In genomic region chr11:134663506-134664313, GRCh38 we compare ENCODE assay signal across 24 cellular contexts.
DNase-seq lines count a peak whose midpoint lies in the region; ATAC-seq, FAIRE-seq and TF ChIP-seq lines count a peak whose summit lies in the region.
"Had no signal": no experiment of that assay in that cellular context is flagged by ENCODE, and none has a peak within 500 bp of the region (broad histone marks: within the 10 kb centered on the region; RNA-seq: fewer than 3 reads in every experiment).

No MANE protein-coding gene starts in this region.

- no peak for TF ChIP-seq CTCF in right atrium auricular region (IDR thresholded peaks at IDR 0.05)
- no peak for TF ChIP-seq CTCF in K562 (IDR thresholded peaks at IDR 0.05 in 2 of 3, conservative IDR thresholded peaks at IDR 0.05 in 1 of 3; ENCODE audit: insufficient read depth in 2 of 3, low read depth in 1 of 3, low read length in 3 of 3)
- no peak for TF ChIP-seq CTCF in mammary epithelial cell (conservative IDR thresholded peaks at IDR 0.05 in 1 of 2, IDR thresholded peaks at IDR 0.05 in 1 of 2; ENCODE audit: extremely low read depth in 1 of 2, insufficient read depth in 1 of 2, low read depth in 1 of 2, low read length in 2 of 2)

- POLR2A ChIA-PET in K562 (lab: Yijun Ruan, JAX) = no interaction called here

- whole genome bisulfite sequencing in K562 (ENCODE audit: insufficient coverage, low coverage, missing lambda C conversion rate) = 3% methylated on average over 11 of the region's 11 CpGs
- 63% methylated on average over 11 of the region's 11 CpGs for WGBS in mammary epithelial cell (ENCODE audit: low coverage, missing lambda C conversion rate)

- no peak overlapping the region for H3K9ac ChIP-seq in K562 (ENCODE audit: insufficient read depth in 1 of 2, low read depth in 2 of 2, low read length in 2 of 2)
- H3K9ac ChIP-seq in mammary epithelial cell (ENCODE audit: insufficient read depth, low read length) = no peak overlapping the region

- H2AFZ ChIP-seq in K562 (ENCODE audit: low read depth, low read length) (no peak overlapping the region), mammary epithelial cell (ENCODE audit: low read depth, low read length) (no peak overlapping the region)

- H3K4me3 ChIP-seq in right atrium auricular region (no peak overlapping the region), K562 (no peak overlapping the region), mammary epithelial cell (replicated peaks in 1 of 3; ENCODE audit: insufficient read depth in 1 of 3, low read depth in 2 of 3, low read length in 3 of 3) (no peak overlapping the region), HAP-1 (no peak overlapping the region)
- H3K4me3 ChIP-seq: A549, GM12878, Peyer's patch, SJCRH30 had no signal

- TF ChIP-seq POLR2A in K562 (conservative IDR thresholded peaks at IDR 0.05) = no peak

- peak; percentile 40 for DNase-seq in right atrium auricular region (ENCODE audit: low spot score)
- no peak for DNase-seq in left ventricle myocardium superior
- no peak for DNase-seq in K562 (ENCODE audit: extremely low read depth in 1 of 4, low spot score in 3 of 4)
- DNase-seq in mesenteric fat pad (ENCODE audit: low spot score) = peak; percentile 84
- peak; percentile 26 for DNase-seq in ureter (ENCODE audit: low spot score)
- DNase-seq in mammary epithelial cell = no peak
- no peak for DNase-seq in effector CD8-positive, alpha-beta T cell (lab: John Stamatoyannopoulos, UW)
- DNase-seq in HAP-1 (ENCODE audit: low spot score in 2 of 2) = no peak
- DNase-seq: BE2C; CD4-positive, alpha-beta T cell; COR-L47; DMS 273 treated with DMSO at 0.1 percent for 48 hours; DMS79 treated with DMSO at 0.1 percent for 48 hours; H9; Karpas-422; NCI-H1694 treated with DMSO at 0.1 percent for 48 hours; NCI-H2081 treated with DMSO at 0.1 percent for 48 hours; NCI-H2171 treated with DMSO at 0.1 percent for 48 hours; NCI-H524 treated with DMSO at 0.1 percent for 48 hours; NCI-H82; Peyer's patch; SJCRH30 had no signal

- H3K36me3 ChIP-seq in right atrium auricular region (no peaks in the 10 kb centered on the region), K562 (ENCODE audit: control insufficient read depth, insufficient read depth, low read length) (no peaks in the 10 kb centered on the region), mammary epithelial cell (ENCODE audit: insufficient read depth, low read length) (no peaks in the 10 kb centered on the region), HAP-1 (replicated peaks) (no peaks in the 10 kb centered on the region)
- H3K36me3 ChIP-seq: BE2C, Peyer's patch, SJCRH30 had no signal

- in situ Hi-C loops in K562 (cut with MboI) = no loop called here
- in situ Hi-C loops in mammary epithelial cell (cut with MboI; ENCODE audit: low sequenced_read_pairs in 2 of 2) = no loop called here
- in situ Hi-C loops in HAP-1 (cut with MboI; ENCODE audit: low sequenced_read_pairs) = no loop called here

- BruUV-seq in K562 (replicated peaks; lab: Mats Ljungman, UMichigan) = no TSS peak
- BruUV-seq in mammary epithelial cell (replicated peaks; lab: Mats Ljungman, UMichigan) = no TSS peak

- H3K27ac ChIP-seq in right atrium auricular region (no peak overlapping the region), K562 (ENCODE audit: extremely low read depth, low read depth, low read length) (no peak overlapping the region), mammary epithelial cell (ENCODE audit: insufficient read depth, low read depth, low read length) (no peak overlapping the region)
- H3K27ac ChIP-seq: A549, Peyer's patch, SJCRH30 had no signal

- H3K4me1 ChIP-seq in right atrium auricular region (no peaks in the 10 kb centered on the region), K562 (replicated peaks in 1 of 2; ENCODE audit: control insufficient read depth in 2 of 2, insufficient read depth in 2 of 2, low read length in 2 of 2) (no peaks in the 10 kb centered on the region), mammary epithelial cell (ENCODE audit: insufficient read depth, low read length) (no peaks in the 10 kb centered on the region), HAP-1 (no peaks in the 10 kb centered on the region)
- H3K4me1 ChIP-seq: A549, BE2C, Peyer's patch, SJCRH30 had no signal

- H3K79me2 ChIP-seq in K562 (ENCODE audit: control insufficient read depth, insufficient read depth, low read length) = no peaks in the 10 kb centered on the region
- no peaks in the 10 kb centered on the region for H3K79me2 ChIP-seq in mammary epithelial cell (ENCODE audit: insufficient read depth, low read length)

- H3K27me3 ChIP-seq in right atrium auricular region (no peaks in the 10 kb centered on the region), K562 (ENCODE audit: control insufficient read depth in 2 of 2, insufficient read depth in 2 of 2, low read length in 2 of 2) (peaks cover 2 to 35% of the 10 kb centered on the region in 2 experiments; a peak in 3 of 5 replicates), mammary epithelial cell (ENCODE audit: insufficient read depth, low read length) (no peaks in the 10 kb centered on the region), HAP-1 (ENCODE audit: low read depth) (no peaks in the 10 kb centered on the region)
- H3K27me3 ChIP-seq: BE2C, Peyer's patch, SJCRH30 had no signal

- H3K4me2 ChIP-seq in K562 (ENCODE audit: insufficient read depth, low read length) (no peak overlapping the region), mammary epithelial cell (ENCODE audit: insufficient read depth, low read depth, low read length) (no peak overlapping the region)
- H3K4me2 ChIP-seq: A549 had no signal

- CTCF ChIA-PET in K562 (lab: Yijun Ruan, JAX; ENCODE audit: low intra/inter-chr PET ratio) = no interaction called here
- CTCF ChIA-PET in mammary epithelial cell (lab: Charles Lee; ENCODE audit: low non-redundant PET) = no interaction called here

- peaks cover 0 to 4% of the 10 kb centered on the region in 2 donors for H3K9me3 ChIP-seq in right atrium auricular region
- no peaks in the 10 kb centered on the region for H3K9me3 ChIP-seq in K562 (replicated peaks; ENCODE audit: control insufficient read depth, insufficient read depth, low read depth, low read length)
- H3K9me3 ChIP-seq in mammary epithelial cell (replicated peaks; ENCODE audit: insufficient read depth, low read length) = peaks cover 43% of the 10 kb centered on the region
- H3K9me3 ChIP-seq in HAP-1 = no peaks in the 10 kb centered on the region
- H3K9me3 ChIP-seq: A549, BE2C, Peyer's patch, SJCRH30 had no signal

- H4K20me1 ChIP-seq in K562 (replicated peaks; ENCODE audit: control insufficient read depth, insufficient read depth, low read length) (0 out of 2 replicates have a peak, but pooled peaks cover 4% of the 10 kb centered on the region), mammary epithelial cell (ENCODE audit: insufficient read depth, low read length) (no peaks in the 10 kb centered on the region)

- dilution Hi-C loops in mammary epithelial cell (cut with HindIII; ENCODE audit: low sequenced_read_pairs) = no loop called here

- no peak for TF ChIP-seq EP300 in K562 (IDR thresholded peaks at IDR 0.05; ENCODE audit: low read length)

- TF ChIP-seq RAD21 in K562 (CRISPR knock-in tag; conservative IDR thresholded peaks at IDR 0.05 in 1 of 2, IDR thresholded peaks at IDR 0.05 in 1 of 2) = no peak

- no peak for ATAC-seq in left ventricle myocardium superior
- ATAC-seq in K562 = no peak
- ATAC-seq: A549, GM12878 had no signal

- intact Hi-C loops in left ventricle myocardium superior (cut with micrococcal nuclease) = no loop called here
- intact Hi-C loops in K562 (cut with micrococcal nuclease) = no loop called here
- intact Hi-C loops in mammary epithelial cell (cut with micrococcal nuclease) = no loop called here

- H3K9me1 ChIP-seq in K562 (ENCODE audit: control insufficient read depth, insufficient read depth, low read length) = no peaks in the 10 kb centered on the region

- no peak for FAIRE-seq in K562 (lab: Jason Lieb, UNC)
- FAIRE-seq: A549, GM12878 had no signal

TF ChIP-seq in K562, 482 proteins besides CTCF, POLR2A, EP300 and RAD21:
- TF ChIP-seq ELK3 (CRISPR knock-in tag; IDR thresholded peaks at IDR 0.05) (no peak), SMARCB1 (IDR thresholded peaks at IDR 0.05; ENCODE audit: insufficient read length, low read depth) (no peak), BHLHE40 (IDR thresholded peaks at IDR 0.05; ENCODE audit: low read length) (no peak), NRF1 (conservative IDR thresholded peaks at IDR 0.05 in 1 of 2, IDR thresholded peaks at IDR 0.05 in 1 of 2) (no peak), MXI1 (IDR thresholded peaks at IDR 0.05; ENCODE audit: low read depth, low read length) (no peak), RAD51 (IDR thresholded peaks at IDR 0.05; ENCODE audit: borderline replicate concordance, low read depth) (no peak), RBM14 (IDR thresholded peaks at IDR 0.05; ENCODE audit: borderline replicate concordance, insufficient read depth, low read depth, low read length) (no peak), RBM25 (IDR thresholded peaks at IDR 0.05; ENCODE audit: low read depth, low read length, severe bottlenecking) (peak; percentile 79)

Comparison
In these comparisons a context has a peak if more than half of its experiments do, and no peak if none do; other contexts are left out.
1. DNase-seq: peak in right atrium auricular region (single experiment), mesenteric fat pad (single experiment) and ureter (single experiment); none in left ventricle myocardium superior (single experiment), K562 (0 of 4), mammary epithelial cell (single experiment), effector CD8-positive, alpha-beta T cell (single experiment) and HAP-1 (0 of 2).